In the genomic region with DNA sequence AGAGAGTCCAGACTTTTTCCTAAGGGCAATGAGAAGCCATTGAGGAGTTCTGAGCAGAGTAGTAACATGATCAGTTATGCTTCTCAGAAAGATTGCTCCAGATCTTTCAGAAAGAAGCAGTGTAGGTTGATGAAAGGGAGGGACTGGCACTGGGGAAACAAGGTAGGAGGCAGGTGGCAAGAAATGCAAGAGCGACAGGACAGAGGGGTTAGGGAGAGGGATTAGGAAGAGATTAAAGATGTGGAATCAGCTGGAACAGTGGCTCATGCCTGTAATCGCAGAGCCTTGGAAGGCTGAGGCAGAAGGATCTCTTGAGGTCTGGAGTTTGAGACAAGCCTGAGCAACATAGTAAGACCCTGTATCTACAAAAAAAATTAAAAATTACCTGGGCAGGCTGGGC, we compare ENCODE assay signal across 13 cellular contexts.
"Had no signal": no experiment of that assay in that cellular context is flagged by ENCODE, and none has a peak within 500 bp of the region (broad histone marks: within the 10 kb centered on the region; RNA-seq: fewer than 3 reads in every experiment).

No MANE protein-coding gene starts in this region.

- H3K27ac Mint-ChIP-seq: activated naive CD4-positive, alpha-beta T cell treated with anti-CD3 and anti-CD28 coated beads for 36 hours had no signal

- H3K4me3 ChIP-seq: gastroesophageal sphincter, SK-N-MC, tibial nerve had no signal

- H3K4me3 Mint-ChIP-seq: activated naive CD4-positive, alpha-beta T cell treated with anti-CD3 and anti-CD28 coated beads for 36 hours had no signal

- H3K9me3 Mint-ChIP-seq: activated naive CD4-positive, alpha-beta T cell treated with anti-CD3 and anti-CD28 coated beads for 36 hours had no signal

- DNase-seq: activated CD4-positive, alpha-beta T cell treated with anti-CD3 and anti-CD28 coated beads for 4 hours; activated naive CD4-positive, alpha-beta T cell treated with anti-CD3 and anti-CD28 coated beads for 36 hours; dermis blood vessel endothelial cell; left colon; midbrain; stimulated activated CD4-positive, alpha-beta T cell treated with anti-CD3 and anti-CD28 coated beads, Interleukin-2, amount 100 ng/mL, for 48 hours; stimulated activated naive CD4-positive, alpha-beta T cell; substantia nigra had no signal

- H3K9me3 ChIP-seq: gastroesophageal sphincter, tibial nerve had no signal

- H3K27ac ChIP-seq: gastroesophageal sphincter, SK-N-MC, tibial nerve had no signal

- ATAC-seq: gastroesophageal sphincter, left colon had no signal

- FAIRE-seq: astrocyte, bronchial epithelial cell had no signal

- H3K27me3 ChIP-seq: gastroesophageal sphincter, tibial nerve had no signal
